9 cellular contexts compared by ENCODE assay signal in the genomic region with DNA sequence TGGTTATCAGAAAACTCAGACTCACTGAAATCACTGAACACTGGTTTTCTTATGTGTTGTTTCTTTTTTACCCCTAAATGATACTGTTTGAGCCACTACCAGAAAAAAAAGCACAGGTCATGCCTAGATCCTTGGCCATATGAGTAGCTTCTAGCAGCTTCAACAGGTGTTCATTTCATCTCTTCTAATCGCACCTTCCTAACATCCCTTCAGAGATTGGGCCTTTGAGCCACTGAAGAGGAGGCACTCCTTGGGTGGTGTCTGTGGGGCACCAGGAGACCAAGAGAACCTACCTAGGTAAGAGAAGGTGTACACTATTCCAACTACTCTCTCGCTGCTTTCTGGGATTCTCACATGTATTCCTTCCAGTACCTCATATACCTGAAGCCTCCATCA. TPM values are rescaled to one million over a fixed set of nuclear protein-coding genes. Genes with fewer than 3 reads are reported as not detected.
A peak's percentile ranks its signal among the peaks of the same experiment; 100 is the strongest.
DNase-seq lines count a peak whose midpoint lies in the region; ATAC-seq, FAIRE-seq and TF ChIP-seq lines count a peak whose summit lies in the region.
"Had no signal": no experiment of that assay in that cellular context is flagged by ENCODE, and none has a peak within 500 bp of the region (broad histone marks: within the 10 kb centered on the region; RNA-seq: fewer than 3 reads in every experiment).

No MANE protein-coding gene starts in this region.

- ATAC-seq in HG03045 (IDR thresholded peaks at IDR 0.05; ENCODE audit: unreplicated experiment), result no peak

- peaks cover 72% of the 10 kb centered on the region for H3K4me1 ChIP-seq in keratinocyte (ENCODE audit: control insufficient read depth, extremely low read depth, insufficient read depth, low read length)
- H3K4me1 ChIP-seq in stomach smooth muscle (ENCODE audit: control insufficient read depth, insufficient read depth, low read length), result peaks cover 61% of the 10 kb centered on the region

- FAIRE-seq in keratinocyte (lab: Jason Lieb, UNC), result no peak
- FAIRE-seq: bronchial epithelial cell had no signal

- peaks cover 20% of the 10 kb centered on the region for H3K79me2 ChIP-seq in keratinocyte (ENCODE audit: control insufficient read depth, insufficient read depth, low read length)

- H3K9me3 ChIP-seq in keratinocyte (ENCODE audit: control insufficient read depth, low read depth, low read length) (no peaks in the 10 kb centered on the region), stomach smooth muscle (ENCODE audit: control insufficient read depth in 2 of 2, low read length in 2 of 2) (no peaks in the 10 kb centered on the region)

- peak overlapping the region; percentile 99 for H3K4me3 Mint-ChIP-seq in T-helper 1 cell treated with Interleukin-12 subunit alpha and Interleukin-12 subunit beta and Interleukin-4 antibody, amounts not matched to agents 30 μg/mL and 1 μg/mL, for 36 hours
- H3K4me3 Mint-ChIP-seq in activated naive CD8-positive, alpha-beta T cell, result peak overlapping the region; percentile 93

- H3K4me2 ChIP-seq in keratinocyte (ENCODE audit: control insufficient read depth, extremely low read depth, insufficient read depth, low read depth, low read length), result peak overlapping the region; percentile 82

- no peak for TF ChIP-seq CTCF in keratinocyte (optimal IDR thresholded peaks at IDR 0.05 in 1 of 3, IDR thresholded peaks at IDR 0.05 in 1 of 3, conservative IDR thresholded peaks at IDR 0.05 in 1 of 3; ENCODE audit: extremely low read depth in 1 of 3, insufficient read depth in 2 of 3, low read length in 3 of 3)

- H3K27me3 ChIP-seq in keratinocyte (ENCODE audit: control insufficient read depth, extremely low read depth, insufficient read depth, low read length), result no peaks in the 10 kb centered on the region
- no peaks in the 10 kb centered on the region for H3K27me3 ChIP-seq in stomach smooth muscle (ENCODE audit: control insufficient read depth in 1 of 2, insufficient read depth in 2 of 2, low read length in 2 of 2)

- peaks cover 59% of the 10 kb centered on the region for H3K4me1 Mint-ChIP-seq in T-helper 1 cell treated with Interleukin-12 subunit alpha and Interleukin-12 subunit beta and Interleukin-4 antibody, amounts not matched to agents 30 μg/mL and 1 μg/mL, for 36 hours (ENCODE audit: low read depth)
- peaks cover 67% of the 10 kb centered on the region for H3K4me1 Mint-ChIP-seq in activated naive CD8-positive, alpha-beta T cell (ENCODE audit: low read depth)

- no peaks in the 10 kb centered on the region for H3K9me3 Mint-ChIP-seq in T-helper 1 cell treated with Interleukin-12 subunit alpha and Interleukin-12 subunit beta and Interleukin-4 antibody, amounts not matched to agents 30 μg/mL and 1 μg/mL, for 36 hours
- no peaks in the 10 kb centered on the region for H3K9me3 Mint-ChIP-seq in activated naive CD8-positive, alpha-beta T cell (ENCODE audit: low read depth)

- H3K9ac ChIP-seq in keratinocyte (ENCODE audit: control insufficient read depth, extremely low read depth, insufficient read depth, low read length) (no peak overlapping the region), stomach smooth muscle (ENCODE audit: low read length in 2 of 2) (peak overlapping the region in 1 of 2 donors; percentile 52)

- no peaks in the 10 kb centered on the region for H4K20me1 ChIP-seq in keratinocyte (ENCODE audit: control insufficient read depth, extremely low read depth, insufficient read depth, low read length)

- H3K27ac ChIP-seq in keratinocyte (ENCODE audit: control insufficient read depth, insufficient read depth, low read length), result no peak overlapping the region
- H3K27ac ChIP-seq in stomach smooth muscle (ENCODE audit: low read length), result peak overlapping the region; percentile 85

- dilution Hi-C loops in keratinocyte (cut with MboI; ENCODE audit: extremely low pct_ligation_motif_present, low sequenced_read_pairs), result no loop called here

- peak overlapping the region; percentile 90 for H3K27ac Mint-ChIP-seq in T-helper 1 cell treated with Interleukin-12 subunit alpha and Interleukin-12 subunit beta and Interleukin-4 antibody, amounts not matched to agents 30 μg/mL and 1 μg/mL, for 36 hours
- peak overlapping the region; percentile 54 for H3K27ac Mint-ChIP-seq in activated naive CD8-positive, alpha-beta T cell

- DNase-seq in T-helper 1 cell (no peak), keratinocyte (ENCODE audit: low read depth, low spot score) (no peak), AML-193 (lab: John Stamatoyannopoulos, UW) (no peak), amygdala (lab: John Stamatoyannopoulos, UW) (no peak)

- no peak overlapping the region for H3K4me3 ChIP-seq in keratinocyte (ENCODE audit: control insufficient read depth in 2 of 3, extremely low read depth in 1 of 3, insufficient read depth in 2 of 3, low read depth in 1 of 3, low read length in 3 of 3)
- H3K4me3 ChIP-seq in stomach smooth muscle (ENCODE audit: low read length in 2 of 2), result peak overlapping the region; percentile 0 to 83

- H3K27me3 Mint-ChIP-seq in T-helper 1 cell treated with Interleukin-12 subunit alpha and Interleukin-12 subunit beta and Interleukin-4 antibody, amounts not matched to agents 30 μg/mL and 1 μg/mL, for 36 hours (ENCODE audit: low read depth), result peaks cover 32% of the 10 kb centered on the region
- H3K27me3 Mint-ChIP-seq in activated naive CD8-positive, alpha-beta T cell, result no peaks in the 10 kb centered on the region

- peaks cover under 1% of the 10 kb centered on the region for H3K9me1 ChIP-seq in keratinocyte (ENCODE audit: control insufficient read depth, extremely low read depth, insufficient read depth, low read length)

- no peak overlapping the region for H2AFZ ChIP-seq in keratinocyte (ENCODE audit: control insufficient read depth, low read length)

- H3K36me3 ChIP-seq in keratinocyte (ENCODE audit: control insufficient read depth in 2 of 2, extremely low read depth in 1 of 2, insufficient read depth in 2 of 2, low read length in 2 of 2), result no peaks in the 10 kb centered on the region
- H3K36me3 ChIP-seq in stomach smooth muscle (ENCODE audit: control insufficient read depth in 2 of 2, insufficient read depth in 2 of 2, low read length in 2 of 2), result no peaks in the 10 kb centered on the region

- H3K36me3 Mint-ChIP-seq in T-helper 1 cell treated with Interleukin-12 subunit alpha and Interleukin-12 subunit beta and Interleukin-4 antibody, amounts not matched to agents 30 μg/mL and 1 μg/mL, for 36 hours (ENCODE audit: low read depth), result peaks cover 27% of the 10 kb centered on the region
- H3K36me3 Mint-ChIP-seq in activated naive CD8-positive, alpha-beta T cell, result peaks cover 6% of the 10 kb centered on the region

RNA-seq across cellular contexts. Expression of gene HEG1, which starts 2.5 kb away (rescaled TPM):
- 10.9 to 20.7 TPM (median 12.7 TPM) in 3 replicates for polyA plus RNA-seq in keratinocyte
- 9.8 TPM for polyA plus RNA-seq in keratinocyte (2011; ENCODE audit: low read depth)
- 7.6 and 9.3 TPM in 2 replicates for polyA plus RNA-seq in keratinocyte (2011; cell fraction: cytosol; rRNA removed)
- 65.3 and 68.5 TPM in 2 replicates for polyA plus RNA-seq in keratinocyte (2011; cell fraction: nucleus; rRNA removed)
- 6.3 and 15.6 TPM in 2 replicates for polyA plus RNA-seq in keratinocyte (2012; ENCODE audit: low replicate concordance)
- 20.3 to 90.3 TPM (median 33.3 TPM) in 3 replicates for polyA minus RNA-seq in keratinocyte
- polyA minus RNA-seq in keratinocyte (2011; cell fraction: cytosol; rRNA and poly(A)+ RNA removed), result 17.1 TPM
- polyA minus RNA-seq in keratinocyte (2011; cell fraction: nucleus; rRNA and poly(A)+ RNA removed), result 63.9 and 119 TPM in 2 replicates

Comparison
In these comparisons a context has a peak if more than half of its experiments do, and no peak if none do; other contexts are left out.
1. H3K4me3 ChIP-seq: peak in stomach smooth muscle (2 of 2); none in keratinocyte (0 of 3).